Comparison of ENCODE assay signal across 8 cellular contexts in genomic region chr18:63339920-63340484, GRCh38. TPM values are rescaled to one million over a fixed set of nuclear protein-coding genes. Genes with fewer than 3 reads are reported as not detected.
A peak's percentile ranks its signal among the peaks of the same experiment; 100 is the strongest.
DNase-seq lines count a peak whose midpoint lies in the region; ATAC-seq, FAIRE-seq and TF ChIP-seq lines count a peak whose summit lies in the region.

No MANE protein-coding gene starts in this region.

- ATAC-seq in GM21825 (IDR thresholded peaks at IDR 0.05; ENCODE audit: unreplicated experiment) (no peak), HG03025 (IDR thresholded peaks at IDR 0.05; ENCODE audit: low FRiP score, unreplicated experiment) (no peak)

- FAIRE-seq in D721Med (lab: Jason Lieb, UNC) (peak; percentile 95), bronchial epithelial cell (lab: Jason Lieb, UNC) (no peak), GM12891 (lab: Jason Lieb, UNC) (no peak)

- H3K27ac ChIP-seq in mesenchymal stem cell (ENCODE audit: low read length, poor library complexity, severe bottlenecking), result no peak overlapping the region

- no peak overlapping the region for H2BK5ac ChIP-seq in mesenchymal stem cell (ENCODE audit: low read depth, low read length, poor library complexity, severe bottlenecking)

- H2BK12ac ChIP-seq in mesenchymal stem cell (ENCODE audit: low read length in 2 of 2), result no peak overlapping the region

- H3K79me1 ChIP-seq in mesenchymal stem cell (replicated peaks; ENCODE audit: low read length, poor library complexity, severe bottlenecking), result peaks cover 12% of the 10 kb centered on the region

- H3K14ac ChIP-seq in mesenchymal stem cell (ENCODE audit: low read length in 2 of 2), result no peak overlapping the region

- H3K27me3 ChIP-seq in bronchial epithelial cell (ENCODE audit: control insufficient read depth, insufficient read depth, low read length) (no peaks in the 10 kb centered on the region), mesenchymal stem cell (ENCODE audit: control insufficient read depth in 1 of 2, insufficient read depth in 1 of 2, low read length in 2 of 2) (no peaks in the 10 kb centered on the region)

- no peak for TF ChIP-seq POLR2A in GM12891 (IDR thresholded peaks at IDR 0.05; ENCODE audit: low read depth, low read length)

- no peaks in the 10 kb centered on the region for H3K9me3 ChIP-seq in mesenchymal stem cell (ENCODE audit: control insufficient read depth, low read length)

- no peak overlapping the region for H3K23ac ChIP-seq in mesenchymal stem cell (ENCODE audit: low read length in 2 of 2)

- no peak overlapping the region for H2BK120ac ChIP-seq in mesenchymal stem cell (ENCODE audit: low read depth, low read length)

- no peak overlapping the region for H2BK15ac ChIP-seq in mesenchymal stem cell (ENCODE audit: low read depth, poor library complexity, severe bottlenecking)

- H2AFZ ChIP-seq in mesenchymal stem cell (ENCODE audit: low read depth, low read length), result no peak overlapping the region

- no peak overlapping the region for H3K4me2 ChIP-seq in mesenchymal stem cell (ENCODE audit: low read length, poor library complexity, severe bottlenecking)

- no peak overlapping the region for H3K4ac ChIP-seq in mesenchymal stem cell (ENCODE audit: low read depth in 1 of 2, low read length in 2 of 2)

- no peak overlapping the region for H2AK5ac ChIP-seq in mesenchymal stem cell (ENCODE audit: low read length, severe bottlenecking)

- H3K36me3 ChIP-seq in bronchial epithelial cell (ENCODE audit: control insufficient read depth, insufficient read depth, low read length) (peaks cover 21% of the 10 kb centered on the region), mesenchymal stem cell (ENCODE audit: control insufficient read depth in 1 of 2, insufficient read depth in 2 of 2, low read depth in 1 of 2, low read length in 2 of 2) (peaks cover 28 to 85% of the 10 kb centered on the region in 2 experiments)

- DNase-seq in D721Med (ENCODE audit: insufficient read length, low spot score) (no peak), HFF-Myc (ENCODE audit: extremely low read depth, low read depth) (no peak), RPMI8226 (peak; percentile 59), bronchial epithelial cell (ENCODE audit: low read depth) (peak; percentile 28), mesenchymal stem cell (peak; percentile 49), GM12891 (ENCODE audit: insufficient read length, low spot score) (no peak)

- no peak overlapping the region for H4K91ac ChIP-seq in mesenchymal stem cell (ENCODE audit: low read length)

- H3K9ac ChIP-seq in mesenchymal stem cell (ENCODE audit: low read length), result peak overlapping the region; percentile 54

- H3K4me3 ChIP-seq in HFF-Myc (replicated peaks; ENCODE audit: low read depth, low read length) (no peak overlapping the region), bronchial epithelial cell (ENCODE audit: low read depth, low read length) (no peak overlapping the region), mesenchymal stem cell (ENCODE audit: insufficient read depth in 1 of 2, low read depth in 1 of 2, low read length in 2 of 2) (no peak overlapping the region)

- no peak overlapping the region for H4K8ac ChIP-seq in mesenchymal stem cell (ENCODE audit: low read length)

- H3K18ac ChIP-seq in mesenchymal stem cell (ENCODE audit: low read depth in 1 of 2, low read length in 2 of 2), result no peak overlapping the region

- peaks cover 3% of the 10 kb centered on the region for H3K4me1 ChIP-seq in mesenchymal stem cell (ENCODE audit: control insufficient read depth, insufficient read depth, low read depth, low read length)

- WGBS in mesenchymal stem cell, result 29% methylated on average over 2 of the region's 4 CpGs

- TF ChIP-seq CTCF in D721Med (IDR thresholded peaks at IDR 0.05; ENCODE audit: insufficient read depth, missing control alignments) (peak; percentile 56), HFF-Myc (IDR thresholded peaks at IDR 0.05; ENCODE audit: low read depth, low read length, missing control alignments) (peak; percentile 64), bronchial epithelial cell (IDR thresholded peaks at IDR 0.05; ENCODE audit: insufficient read depth, low read length, severe bottlenecking) (peak; percentile 47)

TF ChIP-seq in GM12891, 5 proteins besides CTCF, POLR2A, EP300 and RAD21:
- TF ChIP-seq TAF1 (IDR thresholded peaks at IDR 0.05; ENCODE audit: low read depth, low read length) (no peak), PAX5 (IDR thresholded peaks at IDR 0.05; ENCODE audit: insufficient read depth, low read length, severe bottlenecking) (no peak), POU2F2 (IDR thresholded peaks at IDR 0.05; ENCODE audit: low read depth, low read length) (no peak), POLR2AphosphoS5 (IDR thresholded peaks at IDR 0.05; ENCODE audit: low read depth, low read length) (no peak), SPI1 (IDR thresholded peaks at IDR 0.05; ENCODE audit: low read depth, low read length) (no peak)

RNA-seq across cellular contexts. Expression of gene BCL2, which starts 20.4 kb away (rescaled TPM):
- 1.5 and 2.4 TPM in 2 replicates for total RNA-seq in bronchial epithelial cell
- polyA plus RNA-seq in mesenchymal stem cell (2013, experiment 1 of 2), result 0.28 TPM
- polyA plus RNA-seq in mesenchymal stem cell (2013, experiment 2 of 2), result 0.19 TPM
- polyA plus RNA-seq in GM12891 (2012; ENCODE audit: low read depth, missing spikeins), result 25.4 TPM

RNA-seq across cellular contexts. Expression of gene KDSR, which starts 27.0 kb away (rescaled TPM):
- 18.4 and 40.5 TPM in 2 replicates for total RNA-seq in bronchial epithelial cell
- polyA plus RNA-seq in mesenchymal stem cell (2013, experiment 1 of 2), result 27.4 TPM
- 28.3 TPM for polyA plus RNA-seq in mesenchymal stem cell (2013, experiment 2 of 2)
- polyA plus RNA-seq in GM12891 (2012; ENCODE audit: low read depth, missing spikeins), result 12.4 TPM

Comparison
In these comparisons a context has a peak if more than half of its experiments do, and no peak if none do; other contexts are left out.
1. DNase-seq: peak in RPMI8226 (single experiment), bronchial epithelial cell (single experiment) and mesenchymal stem cell (single experiment); none in D721Med (single experiment), HFF-Myc (single experiment) and GM12891 (single experiment).
2. Peak in every context shown above with its lines, with median percentiles within 50 percentile points of each other: CTCF ChIP-seq.